ENCODE assay signal across 35 cellular contexts in genomic region chr7:130216025-130216424, GRCh38. TPM values are rescaled to one million over a fixed set of nuclear protein-coding genes. Genes with fewer than 3 reads are reported as not detected.
"Had no signal": no experiment of that assay in that cellular context is flagged by ENCODE, and none has a peak within 500 bp of the region (broad histone marks: within the 10 kb centered on the region; RNA-seq: fewer than 3 reads in every experiment).

No MANE protein-coding gene starts in this region.

- H3K4me2 ChIP-seq: PC-9 had no signal

- DNase-seq: activated CD4-positive, alpha-beta T cell treated with anti-CD3 and anti-CD28 coated beads, Interleukin-2, amount 50 U/mL, for 4 hours; activated CD8-positive, alpha-beta memory T cell treated with anti-CD3 and anti-CD28 coated beads, Interleukin-2, amount 50 U/mL, for 4 hours; activated gamma-delta T cell treated with Interleukin-2 at 50 U/mL for 16 hours; activated naive CD4-positive, alpha-beta T cell treated with anti-CD3 and anti-CD28 coated beads for 36 hours; activated T-cell treated with anti-CD3 and anti-CD28 coated beads for 4 hours; activated T-cell treated with anti-CD3 and anti-CD28 coated beads, Interleukin-2, amount 50 U/mL, for 4 hours; adrenal gland; body of pancreas; caudate nucleus; cerebellar nuclear complex; Kasumi-1; MM.1S; NCI-H1092 treated with DMSO at 0.1 percent for 48 hours; NCI-H1417; NCI-H146; NCI-H187; NCI-H2029 treated with DMSO at 0.1 percent for 48 hours; NCI-H2107; NCI-H2171; NCI-H510A; NCI-H526; NCI-H748 treated with DMSO at 0.1 percent for 48 hours; NK-92 treated with Interleukin-12 subunit alpha and Interleukin-12 subunit beta, amount 100 ng/mL, for 24 hours; PC-9; SIG-M5 had no signal

- ATAC-seq: activated naive CD4-positive, alpha-beta T cell treated with anti-CD3 and anti-CD28 coated beads, Interleukin-2, amount 50 U/mL, for 72 hours; activated T-cell treated with anti-CD3 and anti-CD28 coated beads, Interleukin-2, amount 50 U/mL, for 4 hours; body of pancreas; Right ventricle myocardium inferior had no signal

- H2AFZ ChIP-seq: PC-9 had no signal

- H3K27me3 ChIP-seq: adrenal gland, body of pancreas, breast epithelium had no signal

- H3K9me3 ChIP-seq: adrenal gland, body of pancreas, breast epithelium had no signal

- H3K36me3 ChIP-seq: adrenal gland, breast epithelium had no signal

- FAIRE-seq: astrocyte, RCC 7860, TTC549 had no signal

- H3K4me3 ChIP-seq: adrenal gland, body of pancreas, breast epithelium, PC-9 had no signal

- H3K4me1 ChIP-seq: adrenal gland, body of pancreas, breast epithelium had no signal

- H3K27ac ChIP-seq: adrenal gland, body of pancreas, breast epithelium, PC-9, RWPE1 had no signal

RNA-seq across cellular contexts. Expression of gene SSMEM1, which starts 8.4 kb away (rescaled TPM):
- total RNA-seq: activated CD4-positive, alpha-beta T cell treated with anti-CD3 and anti-CD28 coated beads, Interleukin-2, amount 10 ng/mL, durations not matched to agents 24 days and 14 days; activated naive CD4-positive, alpha-beta T cell treated with anti-CD3 and anti-CD28 coated beads for 36 hours; activated naive CD4-positive, alpha-beta T cell treated with anti-CD3 and anti-CD28 coated beads, Interleukin-2, amount 50 U/mL, for 72 hours; activated T-cell treated with anti-CD3 and anti-CD28 coated beads, Interleukin-2, amount 50 U/mL, for 4 hours; activated T-helper 1 cell treated with anti-CD3 and anti-CD28 coated beads, Interleukin-12 subunit alpha, Interleukin-12 subunit beta, Interleukin-2, Interleukin-4 antibody, amounts not matched to agents 30 ng/mL and 10 ng/mL and 1 ng/mL, durations not matched to agents 14 hours and 24 hours and 36 hours; adrenal gland; astrocyte; body of pancreas; breast epithelium; OCI-LY7; PC-9; Right ventricle myocardium inferior had no signal

RNA-seq across cellular contexts. Expression of gene CPA2, which starts 50.6 kb away (rescaled TPM):
- total RNA-seq: activated naive CD4-positive, alpha-beta T cell treated with anti-CD3 and anti-CD28 coated beads for 36 hours; activated T-helper 1 cell treated with anti-CD3 and anti-CD28 coated beads, Interleukin-12 subunit alpha, Interleukin-12 subunit beta, Interleukin-2, Interleukin-4 antibody, amounts not matched to agents 30 ng/mL and 10 ng/mL and 1 ng/mL, durations not matched to agents 14 hours and 24 hours and 36 hours; astrocyte; breast epithelium; OCI-LY7; PC-9; Right ventricle myocardium inferior had no signal
